8 cellular contexts compared by ENCODE assay signal in genomic region chr12:123971770-123972447, GRCh38. TPM values are rescaled to one million over a fixed set of nuclear protein-coding genes. Genes with fewer than 3 reads are reported as not detected.
DNase-seq lines count a peak whose midpoint lies in the region; ATAC-seq and TF ChIP-seq lines count a peak whose summit lies in the region.

No MANE protein-coding gene starts in this region.

- peak overlapping the region; percentile 85 for H3K4me2 ChIP-seq in PC-3 (ENCODE audit: low read length)
- H3K4me2 ChIP-seq in neuronal stem cell (ENCODE audit: insufficient read depth, low read length, poor library complexity, severe bottlenecking), result peak overlapping the region; percentile 78

- TF ChIP-seq CTCF in PC-3 (conservative IDR thresholded peaks at IDR 0.05; ENCODE audit: low read depth, low read length), result no peak
- no peak for TF ChIP-seq CTCF in foreskin fibroblast (IDR thresholded peaks at IDR 0.05; ENCODE audit: low read depth, low read length)
- TF ChIP-seq CTCF in uterus (IDR thresholded peaks at IDR 0.05), result no peak

- peaks cover 74% of the 10 kb centered on the region for H3K79me2 ChIP-seq in PC-3 (ENCODE audit: low read length)

- POLR2A ChIA-PET in PC-3 (lab: Charles Lee; ENCODE audit: unreplicated experiment), result no interaction called here

- peaks cover 22% of the 10 kb centered on the region for H4K20me1 ChIP-seq in PC-3 (ENCODE audit: low read length)

- peak overlapping the region; percentile 72 for H3K9ac ChIP-seq in PC-3 (ENCODE audit: low read length)
- H3K9ac ChIP-seq in neuronal stem cell (ENCODE audit: low read depth, low read length, poor library complexity), result peak overlapping the region; percentile 65

- peak overlapping the region; percentile 96 for H3K18ac ChIP-seq in neuronal stem cell (ENCODE audit: low read length)

- peak overlapping the region; percentile 81 for H2BK15ac ChIP-seq in neuronal stem cell (ENCODE audit: low read length)

- H3K9me3 ChIP-seq in PC-3 (ENCODE audit: low read length) (no peaks in the 10 kb centered on the region), neuronal stem cell (replicated peaks in 1 of 2; ENCODE audit: control insufficient read depth in 2 of 2, insufficient read depth in 1 of 2, low read depth in 1 of 2, low read length in 2 of 2) (no peaks in the 10 kb centered on the region), uterus (no peaks in the 10 kb centered on the region)

- peak overlapping the region; percentile 2 for H3K23ac ChIP-seq in neuronal stem cell (ENCODE audit: low read depth, low read length, poor library complexity)

- H3K27me3 ChIP-seq in PC-3 (ENCODE audit: low read length), result no peaks in the 10 kb centered on the region
- peaks cover 0 to 6% (median 0%) of the 10 kb centered on the region in 3 experiments for H3K27me3 ChIP-seq in neuronal stem cell (ENCODE audit: control insufficient read depth in 3 of 3, insufficient read depth in 3 of 3, low read depth in 1 of 3, low read length in 3 of 3)
- H3K27me3 ChIP-seq in uterus, result no peaks in the 10 kb centered on the region

- ATAC-seq in HG03064 (IDR thresholded peaks at IDR 0.05; ENCODE audit: low read depth, unreplicated experiment), result peak; percentile 6
- peak; percentile 12 for ATAC-seq in PC-3

- H2BK120ac ChIP-seq in neuronal stem cell (ENCODE audit: low read depth, low read length), result no peak overlapping the region

- no peak overlapping the region for H3K14ac ChIP-seq in neuronal stem cell (ENCODE audit: low read length)

- H3K27ac ChIP-seq in PC-3 (ENCODE audit: low read length) (peak overlapping the region; percentile 4), neuronal stem cell (replicated peaks; ENCODE audit: low read length) (peak overlapping the region; percentile 75), uterus (peak overlapping the region; percentile 94 to 99)

- no peak for TF ChIP-seq POLR2A in uterus (IDR thresholded peaks at IDR 0.05)

- H2BK12ac ChIP-seq in neuronal stem cell (ENCODE audit: low read length), result no peak overlapping the region

- no TSS peak for BruUV-seq in PC-3 (replicated peaks; lab: Mats Ljungman, UMichigan)

- H3K4me3 ChIP-seq in PC-3 (ENCODE audit: low read length) (peak overlapping the region; percentile 73), foreskin fibroblast (ENCODE audit: low read depth in 1 of 2, low read length in 2 of 2) (peak overlapping the region; percentile 74 to 78), neuronal stem cell (ENCODE audit: low read length in 2 of 2) (peak overlapping the region; percentile 64 to 92), uterus (peak overlapping the region; percentile 74 to 97)

- peak overlapping the region; percentile 46 for H2AFZ ChIP-seq in PC-3 (ENCODE audit: low read length)
- peak overlapping the region; percentile 70 for H2AFZ ChIP-seq in neuronal stem cell (ENCODE audit: low read length)

- no peaks in the 10 kb centered on the region for H3K9me2 ChIP-seq in PC-3 (replicated peaks; ENCODE audit: low read length)

- no peak overlapping the region for H3K4ac ChIP-seq in neuronal stem cell (ENCODE audit: low read length)

- CTCF ChIA-PET in PC-3 (lab: Charles Lee), result no interaction called here

- H2BK5ac ChIP-seq in neuronal stem cell (ENCODE audit: low read length), result peak overlapping the region; percentile 66

- peaks cover 7% of the 10 kb centered on the region for H3F3A ChIP-seq in PC-3 (ENCODE audit: low read length, unreplicated experiment)

- H3K36me3 ChIP-seq in PC-3 (ENCODE audit: low read depth, low read length) (peaks cover 15% of the 10 kb centered on the region; the same call in 1 of the 2 replicates), neuronal stem cell (replicated peaks in 1 of 2; ENCODE audit: control insufficient read depth in 2 of 2, insufficient read depth in 2 of 2, low read length in 2 of 2) (peaks cover 5 to 39% of the 10 kb centered on the region in 2 donors), uterus (no peaks in the 10 kb centered on the region)

- WGBS in neuronal stem cell (ENCODE audit: extremely low coverage in 2 of 2, insufficient read length in 2 of 2, insufficient replicate concordance in 1 of 2), 2 donors, result no CpG with 5 or more reads among the region's 54 CpGs

- intact Hi-C loops in PC-3 (cut with micrococcal nuclease) (no loop called here), uterus (cut with DNase I; ENCODE audit: low total_unique reads) (no loop called here)

- DNase-seq in DMS 273 (lab: John Stamatoyannopoulos, UW; ENCODE audit: unreplicated experiment) (peak; percentile 40), DMS 273 treated with DMSO at 0.1 percent for 48 hours (lab: John Stamatoyannopoulos, UW) (no peak), PC-3 (peak; percentile 72), foreskin fibroblast (peak; percentile 35 to 65), neuronal stem cell (ENCODE audit: low spot score) (peak; percentile 49), uterus (peak; percentile 38 to 42)
- DNase-seq in activated effector memory CD4-positive, alpha-beta T cell treated with Interleukin-2 at 50 U/mL for 16 hours, result peak; percentile 24

- no peak overlapping the region for H2AK5ac ChIP-seq in neuronal stem cell (ENCODE audit: low read depth, low read length)

- H4K91ac ChIP-seq in neuronal stem cell (ENCODE audit: low read depth, low read length, poor library complexity), result no peak overlapping the region

- peaks cover 4% of the 10 kb centered on the region for H3K79me1 ChIP-seq in neuronal stem cell (ENCODE audit: low read depth, low read length)

- H4K8ac ChIP-seq in neuronal stem cell (ENCODE audit: low read depth, low read length), result no peak overlapping the region

- H3K4me1 ChIP-seq in PC-3 (ENCODE audit: insufficient read depth, low read length) (peaks cover 48% of the 10 kb centered on the region), neuronal stem cell (ENCODE audit: control insufficient read depth in 2 of 2, insufficient read depth in 1 of 2, low read depth in 1 of 2, low read length in 2 of 2) (peaks cover 4 to 11% of the 10 kb centered on the region in 2 donors), uterus (peaks cover 0 to 10% of the 10 kb centered on the region in 2 donors)

RNA-seq across cellular contexts. Expression of gene CCDC92, which starts 0.7 kb away (rescaled TPM):
- total RNA-seq in PC-3 (2014; rRNA removed), result 9.6 and 9.7 TPM in 2 replicates
- 34.1 TPM for polyA plus RNA-seq in neuronal stem cell (2013, experiment 1 of 2)
- 32.6 TPM for polyA plus RNA-seq in neuronal stem cell (2013, experiment 2 of 2)
- 10 to 100 TPM in 3 of 4 donors, 1 to 10 TPM in 1; 7.4 to 67.3 (median 32.8) TPM for total RNA-seq in uterus

RNA-seq across cellular contexts. Expression of gene ZNF664, which starts 1.1 kb away (rescaled TPM):
- total RNA-seq in PC-3 (2014; rRNA removed) (80.8 and 86.9 TPM in 2 replicates), uterus (10 to 100 TPM; 23.1 to 97.1 (median 52.1) TPM)
- polyA plus RNA-seq in neuronal stem cell (2013, experiment 1 of 2), result 130 TPM
- polyA plus RNA-seq in neuronal stem cell (2013, experiment 2 of 2), result 131 TPM

Comparison
In these comparisons a context has a peak if more than half of its experiments do, and no peak if none do; other contexts are left out.
1. H3K27ac ChIP-seq: peak in every context shown above with its lines; median percentile 96 in uterus; 75 in neuronal stem cell; 4 in PC-3.